ENCODE assay signal across 1 cellular context in the genomic region with DNA sequence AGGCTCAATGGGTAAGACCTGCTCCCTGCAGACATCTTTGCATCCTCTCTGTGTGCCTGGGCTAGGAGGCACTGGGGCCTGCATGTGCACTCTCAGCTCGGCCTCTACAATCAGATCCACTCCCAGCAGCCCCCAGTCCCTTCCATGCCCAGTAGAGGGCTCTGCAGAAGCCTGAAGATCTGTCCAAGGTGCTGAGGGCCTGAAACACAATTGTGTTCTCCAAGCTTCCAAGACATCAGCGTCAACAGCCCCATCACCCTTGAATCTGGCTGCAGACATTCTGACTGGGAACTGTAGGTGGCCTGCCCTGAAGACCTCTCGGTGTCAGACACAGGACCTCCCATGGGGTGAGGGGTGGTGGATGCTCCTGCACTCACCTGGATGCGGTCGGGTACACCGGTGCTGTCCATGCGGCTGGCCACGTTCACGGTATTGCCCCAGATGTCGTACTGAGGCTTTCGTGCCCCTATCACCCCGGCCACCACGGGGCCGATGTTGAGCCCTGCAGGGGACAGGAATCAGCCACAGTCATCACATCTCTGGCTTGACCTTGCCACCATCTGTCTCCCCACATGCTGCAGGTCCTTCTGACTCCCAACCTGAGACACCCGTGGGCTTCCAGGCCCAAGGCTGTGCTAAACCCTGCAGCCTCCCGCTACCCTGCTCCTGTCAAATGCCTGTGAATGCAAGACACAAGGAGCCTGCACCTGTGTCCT.
TF ChIP-seq lines count a peak whose summit lies in the region.

No MANE protein-coding gene starts in this region.

TF ChIP-seq in HepG2, 621 proteins besides CTCF, POLR2A, EP300 and RAD21 (continued from another document and continues in another):
- TF ChIP-seq PAX8 (CRISPR knock-in tag; IDR thresholded peaks at IDR 0.05; ENCODE audit: borderline replicate concordance) (peak; percentile 45; the same call in 1 of the 2 replicates), HCFC1 (IDR thresholded peaks at IDR 0.05; ENCODE audit: low read depth, low read length) (no peak), PPARG (CRISPR knock-in tag; conservative IDR thresholded peaks at IDR 0.05) (peak; percentile 78), TBX3 (IDR thresholded peaks at IDR 0.05; ENCODE audit: borderline replicate concordance) (no peak), NFE2L1 (CRISPR knock-in tag; IDR thresholded peaks at IDR 0.05; ENCODE audit: borderline replicate concordance) (no peak), SUZ12 (IDR thresholded peaks at IDR 0.05; ENCODE audit: low read depth, low read length) (no peak), CENPT (CRISPR knock-in tag; IDR thresholded peaks at IDR 0.05; ENCODE audit: low read depth) (no peak), IKZF4 (CRISPR knock-in tag; IDR thresholded peaks at IDR 0.05; ENCODE audit: borderline replicate concordance, low read depth, not compliant biosample characterization) (peak; percentile 77), ELF4 (CRISPR knock-in tag; IDR thresholded peaks at IDR 0.05; ENCODE audit: borderline replicate concordance) (no peak), NFYC (CRISPR knock-in tag; IDR thresholded peaks at IDR 0.05) (peak; percentile 39; the same call in 1 of the 2 replicates), ONECUT2 (CRISPR knock-in tag; IDR thresholded peaks at IDR 0.05) (peak; percentile 62), WIZ (CRISPR knock-in tag; IDR thresholded peaks at IDR 0.05) (peak; percentile 98), SNRNP70 (IDR thresholded peaks at IDR 0.05; ENCODE audit: low read depth, low read length) (no peak), RBAK (CRISPR knock-in tag; IDR thresholded peaks at IDR 0.05) (no peak), ZNF678 (CRISPR knock-in tag; IDR thresholded peaks at IDR 0.05) (peak; percentile 72; the same call in 1 of the 2 replicates), SKI (IDR thresholded peaks at IDR 0.05; ENCODE audit: partially characterized antibody) (no peak), ZNF12 (CRISPR knock-in tag; IDR thresholded peaks at IDR 0.05) (peak; percentile 83; the same call in 1 of the 2 replicates), HIVEP1 (CRISPR knock-in tag; IDR thresholded peaks at IDR 0.05) (no peak), ISX (CRISPR knock-in tag; conservative IDR thresholded peaks at IDR 0.05) (peak; percentile 84; the same call in 1 of the 2 replicates), SMAD3 (CRISPR knock-in tag; IDR thresholded peaks at IDR 0.05) (peak; percentile 94), RAD51 (IDR thresholded peaks at IDR 0.05; ENCODE audit: borderline replicate concordance) (no peak), ZNF660 (CRISPR knock-in tag; IDR thresholded peaks at IDR 0.05; ENCODE audit: borderline replicate concordance, low read depth) (no peak), ZNF333 (CRISPR knock-in tag; IDR thresholded peaks at IDR 0.05; ENCODE audit: borderline replicate concordance) (no peak), NFIB (CRISPR knock-in tag; IDR thresholded peaks at IDR 0.05; ENCODE audit: borderline replicate concordance) (no peak), RBM22 (optimal IDR thresholded peaks at IDR 0.05; ENCODE audit: low read length) (no peak), RBFOX2 (IDR thresholded peaks at IDR 0.05; ENCODE audit: low read depth, low read length) (no peak), ZNF550 (CRISPR knock-in tag; IDR thresholded peaks at IDR 0.05; ENCODE audit: borderline replicate concordance) (no peak), TEAD2 (CRISPR knock-in tag; IDR thresholded peaks at IDR 0.05) (0 out of 2 replicates have a peak, but pooled peaks have one; percentile 77), KDM2A (CRISPR knock-in tag; IDR thresholded peaks at IDR 0.05; ENCODE audit: borderline replicate concordance, low read depth) (peak; percentile 66), BORCS8-MEF2B (CRISPR knock-in tag; IDR thresholded peaks at IDR 0.05) (peak; percentile 98), CHCHD3 (CRISPR knock-in tag; IDR thresholded peaks at IDR 0.05) (peak; percentile 71; the same call in 1 of the 2 replicates), AGO2 (optimal IDR thresholded peaks at IDR 0.05; ENCODE audit: low read depth, low read length) (no peak), MATR3 (CRISPR knock-in tag; IDR thresholded peaks at IDR 0.05) (no peak), ATAD3A (CRISPR knock-in tag; IDR thresholded peaks at IDR 0.05) (peak; percentile 36; the same call in 1 of the 2 replicates), KLF12 (CRISPR knock-in tag; IDR thresholded peaks at IDR 0.05; ENCODE audit: borderline replicate concordance) (0 out of 2 replicates have a peak, but pooled peaks have one; percentile 57), ZNF749 (CRISPR knock-in tag; IDR thresholded peaks at IDR 0.05; ENCODE audit: borderline replicate concordance) (no peak), ZNF75D (CRISPR knock-in tag; IDR thresholded peaks at IDR 0.05; ENCODE audit: borderline replicate concordance) (no peak), SMAD9 (CRISPR knock-in tag; IDR thresholded peaks at IDR 0.05) (no peak), SRF (IDR thresholded peaks at IDR 0.05; ENCODE audit: low read depth, low read length) (no peak), ZNF264 (CRISPR knock-in tag; IDR thresholded peaks at IDR 0.05) (peak; percentile 85), ESRRA (CRISPR knock-in tag; IDR thresholded peaks at IDR 0.05; ENCODE audit: low read depth) (no peak)
- TF ChIP-seq, protein P1, sequence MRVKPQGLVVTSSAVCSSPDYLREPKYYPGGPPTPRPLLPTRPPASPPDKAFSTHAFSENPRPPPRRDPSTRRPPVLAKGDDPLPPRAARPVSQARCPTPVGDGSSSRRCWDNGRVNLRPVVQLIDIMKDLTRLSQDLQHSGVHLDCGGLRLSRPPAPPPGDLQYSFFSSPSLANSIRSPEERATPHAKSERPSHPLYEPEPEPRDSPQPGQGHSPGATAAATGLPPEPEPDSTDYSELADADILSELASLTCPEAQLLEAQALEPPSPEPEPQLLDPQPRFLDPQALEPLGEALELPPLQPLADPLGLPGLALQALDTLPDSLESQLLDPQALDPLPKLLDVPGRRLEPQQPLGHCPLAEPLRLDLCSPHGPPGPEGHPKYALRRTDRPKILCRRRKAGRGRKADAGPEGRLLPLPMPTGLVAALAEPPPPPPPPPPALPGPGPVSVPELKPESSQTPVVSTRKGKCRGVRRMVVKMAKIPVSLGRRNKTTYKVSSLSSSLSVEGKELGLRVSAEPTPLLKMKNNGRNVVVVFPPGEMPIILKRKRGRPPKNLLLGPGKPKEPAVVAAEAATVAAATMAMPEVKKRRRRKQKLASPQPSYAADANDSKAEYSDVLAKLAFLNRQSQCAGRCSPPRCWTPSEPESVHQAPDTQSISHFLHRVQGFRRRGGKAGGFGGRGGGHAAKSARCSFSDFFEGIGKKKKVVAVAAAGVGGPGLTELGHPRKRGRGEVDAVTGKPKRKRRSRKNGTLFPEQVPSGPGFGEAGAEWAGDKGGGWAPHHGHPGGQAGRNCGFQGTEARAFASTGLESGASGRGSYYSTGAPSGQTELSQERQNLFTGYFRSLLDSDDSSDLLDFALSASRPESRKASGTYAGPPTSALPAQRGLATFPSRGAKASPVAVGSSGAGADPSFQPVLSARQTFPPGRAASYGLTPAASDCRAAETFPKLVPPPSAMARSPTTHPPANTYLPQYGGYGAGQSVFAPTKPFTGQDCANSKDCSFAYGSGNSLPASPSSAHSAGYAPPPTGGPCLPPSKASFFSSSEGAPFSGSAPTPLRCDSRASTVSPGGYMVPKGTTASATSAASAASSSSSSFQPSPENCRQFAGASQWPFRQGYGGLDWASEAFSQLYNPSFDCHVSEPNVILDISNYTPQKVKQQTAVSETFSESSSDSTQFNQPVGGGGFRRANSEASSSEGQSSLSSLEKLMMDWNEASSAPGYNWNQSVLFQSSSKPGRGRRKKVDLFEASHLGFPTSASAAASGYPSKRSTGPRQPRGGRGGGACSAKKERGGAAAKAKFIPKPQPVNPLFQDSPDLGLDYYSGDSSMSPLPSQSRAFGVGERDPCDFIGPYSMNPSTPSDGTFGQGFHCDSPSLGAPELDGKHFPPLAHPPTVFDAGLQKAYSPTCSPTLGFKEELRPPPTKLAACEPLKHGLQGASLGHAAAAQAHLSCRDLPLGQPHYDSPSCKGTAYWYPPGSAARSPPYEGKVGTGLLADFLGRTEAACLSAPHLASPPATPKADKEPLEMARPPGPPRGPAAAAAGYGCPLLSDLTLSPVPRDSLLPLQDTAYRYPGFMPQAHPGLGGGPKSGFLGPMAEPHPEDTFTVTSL (CRISPR knock-in tag; IDR thresholded peaks at IDR 0.05; ENCODE audit: borderline replicate concordance) = no peak
- TF ChIP-seq, protein P2, sequence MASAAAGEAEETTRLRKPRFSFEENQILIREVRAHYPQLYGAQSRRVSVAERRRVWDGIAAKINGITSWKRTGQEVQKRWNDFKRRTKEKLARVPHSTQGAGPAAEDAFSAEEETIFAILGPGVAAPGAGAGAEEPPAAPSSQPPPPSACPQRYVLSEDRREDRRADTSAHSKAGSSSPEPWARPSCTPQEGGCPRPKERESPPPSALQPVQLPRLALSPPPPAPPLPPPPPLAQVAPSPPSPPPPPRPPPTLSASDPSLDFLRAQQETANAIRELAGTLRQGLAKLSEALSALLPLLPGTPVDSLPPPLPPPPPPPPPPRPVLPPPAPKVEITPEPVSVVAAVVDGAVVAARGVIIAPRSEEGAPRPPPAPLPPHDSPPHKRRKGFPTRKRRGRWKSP (CRISPR knock-in tag; IDR thresholded peaks at IDR 0.05) = no peak
- TF ChIP-seq, protein P3, sequence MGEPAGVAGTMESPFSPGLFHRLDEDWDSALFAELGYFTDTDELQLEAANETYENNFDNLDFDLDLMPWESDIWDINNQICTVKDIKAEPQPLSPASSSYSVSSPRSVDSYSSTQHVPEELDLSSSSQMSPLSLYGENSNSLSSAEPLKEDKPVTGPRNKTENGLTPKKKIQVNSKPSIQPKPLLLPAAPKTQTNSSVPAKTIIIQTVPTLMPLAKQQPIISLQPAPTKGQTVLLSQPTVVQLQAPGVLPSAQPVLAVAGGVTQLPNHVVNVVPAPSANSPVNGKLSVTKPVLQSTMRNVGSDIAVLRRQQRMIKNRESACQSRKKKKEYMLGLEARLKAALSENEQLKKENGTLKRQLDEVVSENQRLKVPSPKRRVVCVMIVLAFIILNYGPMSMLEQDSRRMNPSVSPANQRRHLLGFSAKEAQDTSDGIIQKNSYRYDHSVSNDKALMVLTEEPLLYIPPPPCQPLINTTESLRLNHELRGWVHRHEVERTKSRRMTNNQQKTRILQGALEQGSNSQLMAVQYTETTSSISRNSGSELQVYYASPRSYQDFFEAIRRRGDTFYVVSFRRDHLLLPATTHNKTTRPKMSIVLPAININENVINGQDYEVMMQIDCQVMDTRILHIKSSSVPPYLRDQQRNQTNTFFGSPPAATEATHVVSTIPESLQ (CRISPR knock-in tag; conservative IDR thresholded peaks at IDR 0.05) = peak; percentile 99
- TF ChIP-seq, protein P4, sequence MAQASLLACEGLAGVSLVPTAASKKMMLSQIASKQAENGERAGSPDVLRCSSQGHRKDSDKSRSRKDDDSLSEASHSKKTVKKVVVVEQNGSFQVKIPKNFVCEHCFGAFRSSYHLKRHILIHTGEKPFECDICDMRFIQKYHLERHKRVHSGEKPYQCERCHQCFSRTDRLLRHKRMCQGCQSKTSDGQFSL (CRISPR knock-in tag; IDR thresholded peaks at IDR 0.05) = 0 out of 2 replicates have a peak, but pooled peaks have one; percentile 28
- TF ChIP-seq, protein P5, sequence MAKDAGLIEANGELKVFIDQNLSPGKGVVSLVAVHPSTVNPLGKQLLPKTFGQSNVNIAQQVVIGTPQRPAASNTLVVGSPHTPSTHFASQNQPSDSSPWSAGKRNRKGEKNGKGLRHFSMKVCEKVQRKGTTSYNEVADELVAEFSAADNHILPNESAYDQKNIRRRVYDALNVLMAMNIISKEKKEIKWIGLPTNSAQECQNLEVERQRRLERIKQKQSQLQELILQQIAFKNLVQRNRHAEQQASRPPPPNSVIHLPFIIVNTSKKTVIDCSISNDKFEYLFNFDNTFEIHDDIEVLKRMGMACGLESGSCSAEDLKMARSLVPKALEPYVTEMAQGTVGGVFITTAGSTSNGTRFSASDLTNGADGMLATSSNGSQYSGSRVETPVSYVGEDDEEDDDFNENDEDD (CRISPR knock-in tag; IDR thresholded peaks at IDR 0.05; ENCODE audit: borderline replicate concordance) = no peak
- TF ChIP-seq, protein P6, sequence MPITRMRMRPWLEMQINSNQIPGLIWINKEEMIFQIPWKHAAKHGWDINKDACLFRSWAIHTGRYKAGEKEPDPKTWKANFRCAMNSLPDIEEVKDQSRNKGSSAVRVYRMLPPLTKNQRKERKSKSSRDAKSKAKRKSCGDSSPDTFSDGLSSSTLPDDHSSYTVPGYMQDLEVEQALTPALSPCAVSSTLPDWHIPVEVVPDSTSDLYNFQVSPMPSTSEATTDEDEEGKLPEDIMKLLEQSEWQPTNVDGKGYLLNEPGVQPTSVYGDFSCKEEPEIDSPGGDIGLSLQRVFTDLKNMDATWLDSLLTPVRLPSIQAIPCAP (CRISPR knock-in tag; IDR thresholded peaks at IDR 0.05; ENCODE audit: low read depth) = no peak
- TF ChIP-seq, protein P7, sequence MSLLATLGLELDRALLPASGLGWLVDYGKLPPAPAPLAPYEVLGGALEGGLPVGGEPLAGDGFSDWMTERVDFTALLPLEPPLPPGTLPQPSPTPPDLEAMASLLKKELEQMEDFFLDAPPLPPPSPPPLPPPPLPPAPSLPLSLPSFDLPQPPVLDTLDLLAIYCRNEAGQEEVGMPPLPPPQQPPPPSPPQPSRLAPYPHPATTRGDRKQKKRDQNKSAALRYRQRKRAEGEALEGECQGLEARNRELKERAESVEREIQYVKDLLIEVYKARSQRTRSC (CRISPR knock-in tag; IDR thresholded peaks at IDR 0.05; ENCODE audit: low read depth) = peak; percentile 87; the same call in 1 of the 2 replicates
- TF ChIP-seq, protein P8, sequence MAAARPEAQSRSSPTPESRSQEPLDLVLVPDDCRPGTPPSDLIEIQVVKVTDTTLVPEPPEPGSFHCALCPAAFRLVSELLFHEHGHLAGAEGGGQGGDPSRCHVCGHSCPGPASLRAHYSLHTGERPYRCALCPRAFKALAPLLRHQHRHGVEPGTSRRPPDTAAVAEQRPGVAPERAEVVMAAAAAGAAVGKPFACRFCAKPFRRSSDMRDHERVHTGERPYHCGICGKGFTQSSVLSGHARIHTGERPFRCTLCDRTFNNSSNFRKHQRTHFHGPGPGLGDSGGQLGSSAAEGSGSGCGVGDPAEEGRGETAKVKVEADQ (CRISPR knock-in tag; IDR thresholded peaks at IDR 0.05; ENCODE audit: borderline replicate concordance) = peak; percentile 43; the same call in 1 of the 2 replicates
- TF ChIP-seq, protein P9, sequence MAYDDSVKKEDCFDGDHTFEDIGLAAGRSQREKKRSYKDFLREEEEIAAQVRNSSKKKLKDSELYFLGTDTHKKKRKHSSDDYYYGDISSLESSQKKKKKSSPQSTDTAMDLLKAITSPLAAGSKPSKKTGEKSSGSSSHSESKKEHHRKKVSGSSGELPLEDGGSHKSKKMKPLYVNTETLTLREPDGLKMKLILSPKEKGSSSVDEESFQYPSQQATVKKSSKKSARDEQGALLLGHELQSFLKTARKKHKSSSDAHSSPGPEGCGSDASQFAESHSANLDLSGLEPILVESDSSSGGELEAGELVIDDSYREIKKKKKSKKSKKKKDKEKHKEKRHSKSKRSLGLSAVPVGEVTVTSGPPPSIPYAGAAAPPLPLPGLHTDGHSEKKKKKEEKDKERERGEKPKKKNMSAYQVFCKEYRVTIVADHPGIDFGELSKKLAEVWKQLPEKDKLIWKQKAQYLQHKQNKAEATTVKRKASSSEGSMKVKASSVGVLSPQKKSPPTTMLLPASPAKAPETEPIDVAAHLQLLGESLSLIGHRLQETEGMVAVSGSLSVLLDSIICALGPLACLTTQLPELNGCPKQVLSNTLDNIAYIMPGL (CRISPR knock-in tag; IDR thresholded peaks at IDR 0.05; ENCODE audit: borderline replicate concordance in 1 of 2, low read depth in 1 of 2) = 0 out of 4 replicates have a peak, but pooled peaks have one; percentile 25 to 43
